Comparison of ENCODE assay signal across 16 cellular contexts in the genomic region with DNA sequence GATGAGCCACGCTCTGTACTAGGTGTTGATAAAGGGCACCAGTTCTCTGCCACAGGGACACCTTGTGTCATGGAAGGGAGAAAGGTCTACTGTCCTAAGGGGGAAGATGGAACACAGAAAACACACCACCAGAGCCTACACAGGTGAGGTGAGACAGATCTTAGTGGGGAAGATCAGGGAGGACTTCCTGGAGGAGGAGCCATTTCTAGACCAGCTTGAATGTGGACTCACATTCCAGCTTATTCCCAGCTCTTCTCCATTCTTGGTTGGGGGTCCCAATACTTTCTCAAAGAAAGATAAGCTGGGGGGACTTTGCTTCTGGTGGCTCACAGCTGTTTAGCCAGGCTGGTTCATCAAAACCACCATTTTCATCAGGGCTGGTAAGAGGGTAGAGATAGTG. TPM values are rescaled to one million over a fixed set of nuclear protein-coding genes. Genes with fewer than 3 reads are reported as not detected.
DNase-seq lines count a peak whose midpoint lies in the region; ATAC-seq and TF ChIP-seq lines count a peak whose summit lies in the region.
"Had no signal": no experiment of that assay in that cellular context is flagged by ENCODE, and none has a peak within 500 bp of the region (broad histone marks: within the 10 kb centered on the region; RNA-seq: fewer than 3 reads in every experiment).

No MANE protein-coding gene starts in this region.

- no peaks in the 10 kb centered on the region for H3K27me3 ChIP-seq in IMR-90 (ENCODE audit: control insufficient read depth, insufficient read depth, low read length)
- H3K27me3 ChIP-seq: esophagus muscularis mucosa, gastrocnemius medialis had no signal

- H2BK15ac ChIP-seq in IMR-90 (ENCODE audit: low read depth, low read length), result no peak overlapping the region

- no peak overlapping the region for H3K27ac ChIP-seq in IMR-90 (ENCODE audit: insufficient read depth, low read length)
- H3K27ac ChIP-seq: esophagus muscularis mucosa, gastrocnemius medialis had no signal

- ATAC-seq in IMR-90 (ENCODE audit: low read depth) (no peak), HG03280 (IDR thresholded peaks at IDR 0.05; ENCODE audit: unreplicated experiment) (no peak), GM18517 (IDR thresholded peaks at IDR 0.05; ENCODE audit: unreplicated experiment) (no peak)
- no peak for ATAC-seq in natural killer cell treated with Interleukin-12 subunit alpha and Interleukin-12 subunit beta and Interleukin-15 and Interleukin-18, amount 100 ng/mL, for 72 hours
- ATAC-seq: gastrocnemius medialis had no signal

- in situ Hi-C loops in IMR-90 (cut with MboI; ENCODE audit: low sequenced_read_pairs), result no loop called here

- H3K4ac ChIP-seq in IMR-90 (ENCODE audit: low read depth, low read length), result no peak overlapping the region

- H3K27ac Mint-ChIP-seq in activated naive CD8-positive, alpha-beta T cell, result peak overlapping the region; percentile 2
- H3K27ac Mint-ChIP-seq in activated naive CD8-positive, alpha-beta T cell treated with anti-CD3 and anti-CD28 coated beads for 36 hours, result no peak overlapping the region
- H3K27ac Mint-ChIP-seq in activated T-helper 1 cell treated with anti-CD3 and anti-CD28 coated beads, Interleukin-12 subunit alpha, Interleukin-12 subunit beta, Interleukin-2, Interleukin-4 antibody, amounts not matched to agents 30 ng/mL and 10 ng/mL and 1 ng/mL, durations not matched to agents 14 hours and 24 hours and 36 hours, result peak overlapping the region; percentile 88
- peak overlapping the region; percentile 93 to 98 for H3K27ac Mint-ChIP-seq in natural killer cell treated with Interleukin-12 subunit alpha and Interleukin-12 subunit beta and Interleukin-15 and Interleukin-18, amount 100 ng/mL, for 72 hours

- no peak overlapping the region for H2AK5ac ChIP-seq in IMR-90 (ENCODE audit: low read depth, low read length)

- BruUV-seq in IMR-90 (replicated peaks; lab: Mats Ljungman, UMichigan), result no TSS peak

- H3K4me3 ChIP-seq in IMR-90 (ENCODE audit: insufficient read depth, low read depth, low read length), result no peak overlapping the region
- H3K4me3 ChIP-seq: esophagus muscularis mucosa, gastrocnemius medialis had no signal

- no peak overlapping the region for H2BK5ac ChIP-seq in IMR-90 (ENCODE audit: low read depth, low read length, poor library complexity, severe bottlenecking)

- H3K9ac ChIP-seq in IMR-90 (ENCODE audit: low read depth, low read length), result no peak overlapping the region

- H3K9me3 Mint-ChIP-seq in activated naive CD8-positive, alpha-beta T cell (ENCODE audit: low read depth), result no peaks in the 10 kb centered on the region
- H3K9me3 Mint-ChIP-seq in activated naive CD8-positive, alpha-beta T cell treated with anti-CD3 and anti-CD28 coated beads for 36 hours, result no peaks in the 10 kb centered on the region
- H3K9me3 Mint-ChIP-seq in activated T-helper 1 cell treated with anti-CD3 and anti-CD28 coated beads, Interleukin-12 subunit alpha, Interleukin-12 subunit beta, Interleukin-2, Interleukin-4 antibody, amounts not matched to agents 30 ng/mL and 10 ng/mL and 1 ng/mL, durations not matched to agents 14 hours and 24 hours and 36 hours, result no peaks in the 10 kb centered on the region
- H3K9me3 Mint-ChIP-seq in natural killer cell treated with Interleukin-12 subunit alpha and Interleukin-12 subunit beta and Interleukin-15 and Interleukin-18, amount 100 ng/mL, for 72 hours, result no peaks in the 10 kb centered on the region

- no peak overlapping the region for H2AFZ ChIP-seq in IMR-90 (replicated peaks; ENCODE audit: low read length, poor library complexity)

- no peak for TF ChIP-seq CTCF in IMR-90 (conservative IDR thresholded peaks at IDR 0.05; ENCODE audit: low read depth, low read length)

- no peak overlapping the region for H3K23ac ChIP-seq in IMR-90 (ENCODE audit: low read depth, low read length)

- TF ChIP-seq POLR2A in IMR-90 (IDR thresholded peaks at IDR 0.05; ENCODE audit: low read depth, low read length), result no peak

- peaks cover 6% of the 10 kb centered on the region for H3K36me3 Mint-ChIP-seq in activated naive CD8-positive, alpha-beta T cell
- no peaks in the 10 kb centered on the region for H3K36me3 Mint-ChIP-seq in activated naive CD8-positive, alpha-beta T cell treated with anti-CD3 and anti-CD28 coated beads for 36 hours
- no peaks in the 10 kb centered on the region for H3K36me3 Mint-ChIP-seq in activated T-helper 1 cell treated with anti-CD3 and anti-CD28 coated beads, Interleukin-12 subunit alpha, Interleukin-12 subunit beta, Interleukin-2, Interleukin-4 antibody, amounts not matched to agents 30 ng/mL and 10 ng/mL and 1 ng/mL, durations not matched to agents 14 hours and 24 hours and 36 hours (ENCODE audit: low read depth)
- H3K36me3 Mint-ChIP-seq in natural killer cell treated with Interleukin-12 subunit alpha and Interleukin-12 subunit beta and Interleukin-15 and Interleukin-18, amount 100 ng/mL, for 72 hours, result no peaks in the 10 kb centered on the region

- H4K20me1 ChIP-seq in IMR-90 (ENCODE audit: insufficient read depth, low read length), result no peaks in the 10 kb centered on the region

- no peak overlapping the region for H3K14ac ChIP-seq in IMR-90 (replicated peaks; ENCODE audit: low read depth, low read length)

- H3K4me2 ChIP-seq in IMR-90 (ENCODE audit: low read depth, low read length), result no peak overlapping the region

- H3K9me1 ChIP-seq in IMR-90 (ENCODE audit: insufficient read depth, low read length), result peaks cover 3% of the 10 kb centered on the region; the same call in 1 of the 2 replicates

- dilution Hi-C loops in IMR-90 (cut with HindIII; ENCODE audit: low sequenced_read_pairs, unreplicated experiment), result no loop called here

- peak overlapping the region; percentile 36 for H3K4me3 Mint-ChIP-seq in activated naive CD8-positive, alpha-beta T cell
- H3K4me3 Mint-ChIP-seq in activated naive CD8-positive, alpha-beta T cell treated with anti-CD3 and anti-CD28 coated beads for 36 hours, result no peak overlapping the region
- peak overlapping the region; percentile 79 for H3K4me3 Mint-ChIP-seq in activated T-helper 1 cell treated with anti-CD3 and anti-CD28 coated beads, Interleukin-12 subunit alpha, Interleukin-12 subunit beta, Interleukin-2, Interleukin-4 antibody, amounts not matched to agents 30 ng/mL and 10 ng/mL and 1 ng/mL, durations not matched to agents 14 hours and 24 hours and 36 hours
- peak overlapping the region; percentile 87 for H3K4me3 Mint-ChIP-seq in natural killer cell treated with Interleukin-12 subunit alpha and Interleukin-12 subunit beta and Interleukin-15 and Interleukin-18, amount 100 ng/mL, for 72 hours

- H3K79me1 ChIP-seq in IMR-90 (ENCODE audit: low read depth in 1 of 2, low read length in 2 of 2), result no peaks in the 10 kb centered on the region

- H2AK9ac ChIP-seq in IMR-90 (replicated peaks; ENCODE audit: low read depth, low read length, poor library complexity), result no peak overlapping the region

- H2BK20ac ChIP-seq in IMR-90 (ENCODE audit: low read depth, low read length), result 0 out of 2 replicates have a peak overlapping the region, but pooled peaks have one; percentile 8

- H3K56ac ChIP-seq in IMR-90 (ENCODE audit: extremely low read depth, insufficient read depth, low read length), result no peak overlapping the region

- H4K8ac ChIP-seq in IMR-90 (ENCODE audit: low read depth in 2 of 2, low read length in 2 of 2), result no peak overlapping the region

- H3K27me3 Mint-ChIP-seq in activated naive CD8-positive, alpha-beta T cell, result no peaks in the 10 kb centered on the region
- no peaks in the 10 kb centered on the region for H3K27me3 Mint-ChIP-seq in activated naive CD8-positive, alpha-beta T cell treated with anti-CD3 and anti-CD28 coated beads for 36 hours
- H3K27me3 Mint-ChIP-seq in activated T-helper 1 cell treated with anti-CD3 and anti-CD28 coated beads, Interleukin-12 subunit alpha, Interleukin-12 subunit beta, Interleukin-2, Interleukin-4 antibody, amounts not matched to agents 30 ng/mL and 10 ng/mL and 1 ng/mL, durations not matched to agents 14 hours and 24 hours and 36 hours (ENCODE audit: insufficient read depth), result no peaks in the 10 kb centered on the region
- H3K27me3 Mint-ChIP-seq in natural killer cell treated with Interleukin-12 subunit alpha and Interleukin-12 subunit beta and Interleukin-15 and Interleukin-18, amount 100 ng/mL, for 72 hours, result no peaks in the 10 kb centered on the region

- H4K91ac ChIP-seq in IMR-90 (ENCODE audit: insufficient read depth, low read depth, low read length), result no peak overlapping the region

- no peak overlapping the region for H3K18ac ChIP-seq in IMR-90 (ENCODE audit: low read depth, low read length)

- H3K36me3 ChIP-seq in IMR-90 (ENCODE audit: control insufficient read depth, insufficient read depth, low read length), result no peaks in the 10 kb centered on the region; the same call in 1 of the 2 replicates
- H3K36me3 ChIP-seq: gastrocnemius medialis had no signal

- POLR2A ChIA-PET in IMR-90 (lab: Charles Lee; ENCODE audit: unreplicated experiment), result no interaction called here

- TF ChIP-seq RAD21 in IMR-90 (IDR thresholded peaks at IDR 0.05; ENCODE audit: low read length), result no peak

- CTCF ChIA-PET in IMR-90 (lab: Yijun Ruan, JAX), result no interaction called here

- H2BK120ac ChIP-seq in IMR-90 (ENCODE audit: low read depth, low read length), result no peak overlapping the region

- no peaks in the 10 kb centered on the region for H3K9me3 ChIP-seq in IMR-90 (ENCODE audit: control insufficient read depth, insufficient read depth, low read length)
- H3K9me3 ChIP-seq: esophagus muscularis mucosa, gastrocnemius medialis had no signal

- H3K4me1 Mint-ChIP-seq in activated naive CD8-positive, alpha-beta T cell (ENCODE audit: low read depth), result peaks cover 28% of the 10 kb centered on the region
- peaks cover 9% of the 10 kb centered on the region for H3K4me1 Mint-ChIP-seq in activated naive CD8-positive, alpha-beta T cell treated with anti-CD3 and anti-CD28 coated beads for 36 hours
- peaks cover 32% of the 10 kb centered on the region for H3K4me1 Mint-ChIP-seq in activated T-helper 1 cell treated with anti-CD3 and anti-CD28 coated beads, Interleukin-12 subunit alpha, Interleukin-12 subunit beta, Interleukin-2, Interleukin-4 antibody, amounts not matched to agents 30 ng/mL and 10 ng/mL and 1 ng/mL, durations not matched to agents 14 hours and 24 hours and 36 hours (ENCODE audit: low read depth)
- H3K4me1 Mint-ChIP-seq in natural killer cell treated with Interleukin-12 subunit alpha and Interleukin-12 subunit beta and Interleukin-15 and Interleukin-18, amount 100 ng/mL, for 72 hours (ENCODE audit: low read depth in 2 of 2), result peaks cover 24 to 36% of the 10 kb centered on the region in 2 donors

- intact Hi-C loops in IMR-90 (cut with micrococcal nuclease), result no loop called here
- intact Hi-C loops in activated T-helper 1 cell treated with anti-CD3 and anti-CD28 coated beads, Interleukin-12 subunit alpha, Interleukin-12 subunit beta, Interleukin-2, Interleukin-4 antibody, amounts not matched to agents 30 ng/mL and 10 ng/mL and 1 ng/mL, durations not matched to agents 14 hours and 24 hours and 36 hours (cut with micrococcal nuclease), result no loop called here

- WGBS in IMR-90 (ENCODE audit: extremely low coverage in 2 of 2, insufficient read length in 1 of 2), 2 experiments, result no CpG with 5 or more reads among the region's 1 CpG

- no peaks in the 10 kb centered on the region for H3K4me1 ChIP-seq in IMR-90 (ENCODE audit: control insufficient read depth, insufficient read depth, low read length)
- H3K4me1 ChIP-seq: esophagus muscularis mucosa, gastrocnemius medialis had no signal

- no peak for DNase-seq in activated naive CD8-positive, alpha-beta T cell treated with anti-CD3 and anti-CD28 coated beads for 36 hours
- no peak for DNase-seq in IMR-90
- no peak for DNase-seq in activated T-helper 1 cell treated with anti-CD3 and anti-CD28 coated beads, Interleukin-12 subunit alpha, Interleukin-12 subunit beta, Interleukin-2, Interleukin-4 antibody, amounts not matched to agents 30 ng/mL and 10 ng/mL and 1 ng/mL, durations not matched to agents 14 hours and 24 hours and 36 hours (ENCODE audit: low spot score)
- DNase-seq in natural killer cell treated with Interleukin-12 subunit alpha and Interleukin-12 subunit beta and Interleukin-15 and Interleukin-18, amount 100 ng/mL, for 72 hours (ENCODE audit: low spot score), result no peak
- DNase-seq in SIG-M5 (lab: John Stamatoyannopoulos, UW), result no peak
- DNase-seq: aorta, gastrocnemius medialis, NCI-H1417, NCI-H526 had no signal

- H4K5ac ChIP-seq in IMR-90 (ENCODE audit: low read depth, low read length), result no peak overlapping the region

RNA-seq across cellular contexts. Expression of a gene that starts 36.2 kb away (rescaled TPM):
- not detected for total RNA-seq in activated naive CD8-positive, alpha-beta T cell treated with anti-CD3 and anti-CD28 coated beads for 36 hours
- not detected in 2 replicates for total RNA-seq in IMR-90 (2012; rRNA removed)
- not detected in 2 replicates for polyA plus RNA-seq in IMR-90 (2012; rRNA removed)
- polyA plus RNA-seq in IMR-90 (2012; cell fraction: cytosol; rRNA removed), result not detected in 2 replicates
- not detected in 2 replicates for polyA plus RNA-seq in IMR-90 (2012; cell fraction: nucleus; rRNA removed; ENCODE audit: low replicate concordance)
- not detected in 2 replicates for total RNA-seq in activated T-helper 1 cell treated with anti-CD3 and anti-CD28 coated beads, Interleukin-12 subunit alpha, Interleukin-12 subunit beta, Interleukin-2, Interleukin-4 antibody, amounts not matched to agents 30 ng/mL and 10 ng/mL and 1 ng/mL, durations not matched to agents 14 hours and 24 hours and 36 hours
- not detected for total RNA-seq in natural killer cell treated with Interleukin-12 subunit alpha and Interleukin-12 subunit beta and Interleukin-15 and Interleukin-18, amount 100 ng/mL, for 72 hours
- total RNA-seq: aorta, esophagus muscularis mucosa, gastrocnemius medialis, lung microvascular endothelial cell, MCF 10A, urinary bladder had no signal
- polyA plus RNA-seq: aorta, urinary bladder had no signal
